Comparison of ENCODE assay signal across 22 cellular contexts in genomic region chr12:113136990-113137511, GRCh38. TPM values are rescaled to one million over a fixed set of nuclear protein-coding genes. Genes with fewer than 3 reads are reported as not detected.
A peak's percentile ranks its signal among the peaks of the same experiment; 100 is the strongest.
DNase-seq lines count a peak whose midpoint lies in the region; ATAC-seq, FAIRE-seq and TF ChIP-seq lines count a peak whose summit lies in the region.
"Had no signal": no experiment of that assay in that cellular context is flagged by ENCODE, and none has a peak within 500 bp of the region (broad histone marks: within the 10 kb centered on the region; RNA-seq: fewer than 3 reads in every experiment).

No MANE protein-coding gene starts in this region.

- no peaks in the 10 kb centered on the region for H3K27me3 Mint-ChIP-seq in activated naive CD4-positive, alpha-beta T cell treated with anti-CD3 and anti-CD28 coated beads, Interleukin-2, amount 50 U/mL, for 24 hours
- peaks cover 26% of the 10 kb centered on the region for H3K27me3 Mint-ChIP-seq in WTC11 (ENCODE audit: low read depth)
- peaks cover 45% of the 10 kb centered on the region for H3K27me3 Mint-ChIP-seq in progenitor cell of endocrine pancreas

- peak overlapping the region; percentile 84 for H3K4me3 Mint-ChIP-seq in activated naive CD4-positive, alpha-beta T cell treated with anti-CD3 and anti-CD28 coated beads, Interleukin-2, amount 50 U/mL, for 24 hours
- H3K4me3 Mint-ChIP-seq in WTC11 (peak overlapping the region; percentile 74; the same call in 1 of the 2 replicates), progenitor cell of endocrine pancreas (ENCODE audit: low read depth) (no peak overlapping the region)
- H3K4me3 Mint-ChIP-seq: activated T-helper 1 cell treated with anti-CD3 and anti-CD28 coated beads, Interleukin-12 subunit alpha, Interleukin-12 subunit beta, Interleukin-2, Interleukin-4 antibody, amounts not matched to agents 30 ng/mL and 10 ng/mL and 1 ng/mL, durations not matched to agents 14 hours and 24 hours and 36 hours had no signal

- POLR2A ChIA-PET in WTC11 (lab: Charles Lee), result no interaction called here
- POLR2A ChIA-PET in HepG2 (lab: Yijun Ruan, JAX), result no interaction called here

- no peaks in the 10 kb centered on the region for H3K9me3 Mint-ChIP-seq in activated naive CD4-positive, alpha-beta T cell treated with anti-CD3 and anti-CD28 coated beads, Interleukin-2, amount 50 U/mL, for 24 hours
- H3K9me3 Mint-ChIP-seq in activated naive CD4-positive, alpha-beta T cell treated with anti-CD3 and anti-CD28 coated beads, Interleukin-2, amount 50 U/mL, for 72 hours, result no peaks in the 10 kb centered on the region
- H3K9me3 Mint-ChIP-seq in WTC11 (no peaks in the 10 kb centered on the region), progenitor cell of endocrine pancreas (ENCODE audit: low read depth) (no peaks in the 10 kb centered on the region)
- H3K9me3 Mint-ChIP-seq: activated CD4-positive, alpha-beta T cell treated with anti-CD3 and anti-CD28 coated beads, Interleukin-2, amount 10 ng/mL, durations not matched to agents 7 days and 5 days; activated T-helper 1 cell treated with anti-CD3 and anti-CD28 coated beads, Interleukin-12 subunit alpha, Interleukin-12 subunit beta, Interleukin-2, Interleukin-4 antibody, amounts not matched to agents 30 ng/mL and 10 ng/mL and 1 ng/mL, durations not matched to agents 14 hours and 24 hours and 36 hours had no signal

- no peak for FAIRE-seq in HepG2 (lab: Jason Lieb, UNC)
- FAIRE-seq: endothelial cell of umbilical vein had no signal

- WGBS in HepG2 (ENCODE audit: low lambda C conversion rate), result 30% methylated on average over 6 of the region's 6 CpGs
- 72 to 87% methylated on average over 6 of the region's 6 CpGs for WGBS in thyroid gland, 2 donors

- no TSS peak for BruUV-seq in HepG2 (replicated peaks; lab: Mats Ljungman, UMichigan)

- no peak overlapping the region for H3K27ac ChIP-seq in HepG2 (ENCODE audit: extremely low read length, insufficient read depth, low read length)
- H3K27ac ChIP-seq in thyroid gland, result peak overlapping the region; percentile 60 to 83 (median 80)
- H3K27ac ChIP-seq: gastroesophageal sphincter, KMS-11, neutrophil, SJCRH30 had no signal

- H4K20me1 ChIP-seq in HepG2 (ENCODE audit: insufficient read depth, low read length), result no peaks in the 10 kb centered on the region

- H3K79me2 ChIP-seq in HepG2 (ENCODE audit: insufficient read depth, low read length), result no peaks in the 10 kb centered on the region

- no peak for DNase-seq in activated naive CD4-positive, alpha-beta T cell treated with anti-CD3 and anti-CD28 coated beads, Interleukin-2, amount 50 U/mL, for 72 hours (ENCODE audit: low spot score in 2 of 2)
- DNase-seq in WTC11 (ENCODE audit: low spot score) (no peak), HepG2 (ENCODE audit: low spot score) (no peak), thyroid gland (peak in 1 of 2 donors; percentile 51), progenitor cell of endocrine pancreas (ENCODE audit: low spot score, unreplicated experiment) (no peak), H4 (ENCODE audit: low spot score) (no peak)
- DNase-seq: activated CD4-positive, alpha-beta T cell treated with anti-CD3 and anti-CD28 coated beads, Interleukin-2, amount 10 ng/mL, durations not matched to agents 7 days and 5 days; cerebellar nuclear complex; mammary epithelial cell; NCI-H1417 treated with DMSO at 0.1 percent for 48 hours; NK-92 treated with Interleukin-12 subunit alpha and Interleukin-12 subunit beta, amount 100 ng/mL, for 24 hours; SJCRH30; stimulated activated CD4-positive, alpha-beta T cell treated with anti-CD3 and anti-CD28 coated beads, Interleukin-2, amount 100 ng/mL, for 48 hours had no signal

- CTCF ChIA-PET in WTC11 (lab: Charles Lee) (interaction anchor here (0.6 to 8.4 kb wide), 6 partner anchors 8 to 144 kb away, joined by 3 to 181 read pairs (median 12); partner anchors contain the start of gene CFAP73), HepG2 (lab: Yijun Ruan, JAX; ENCODE audit: low intra/inter-chr PET ratio, low total read pairs) (no interaction called here)

- H3K27me3 ChIP-seq in HepG2 (ENCODE audit: control insufficient read depth in 1 of 2, insufficient read depth in 2 of 2, low read length in 2 of 2), result peaks cover 1 to 2% of the 10 kb centered on the region in 2 experiments; a peak in 2 of 5 replicates
- no peaks in the 10 kb centered on the region for H3K27me3 ChIP-seq in thyroid gland

- no peak overlapping the region for H2AFZ ChIP-seq in HepG2 (ENCODE audit: low read length)

- H3K4me2 ChIP-seq in HepG2 (ENCODE audit: low read depth, low read length), result no peak overlapping the region
- H3K4me2 ChIP-seq: KMS-11 had no signal

- peaks cover 10% of the 10 kb centered on the region for H3K4me1 Mint-ChIP-seq in activated naive CD4-positive, alpha-beta T cell treated with anti-CD3 and anti-CD28 coated beads, Interleukin-2, amount 50 U/mL, for 24 hours
- H3K4me1 Mint-ChIP-seq in WTC11 (peaks cover 15% of the 10 kb centered on the region), progenitor cell of endocrine pancreas (ENCODE audit: low read depth) (peaks cover 5% of the 10 kb centered on the region)

- in situ Hi-C loops in HepG2 (cut with HindIII; ENCODE audit: extremely low pct_ligation_motif_present, low pct_unique_long_range_greater_than_20kb), result no loop called here

- TF ChIP-seq EP300 in HepG2 (IDR thresholded peaks at IDR 0.05; ENCODE audit: low read depth in 2 of 2, low read length in 2 of 2), result no peak
- no peak for TF ChIP-seq EP300 in HepG2 (CRISPR knock-in tag; IDR thresholded peaks at IDR 0.05; ENCODE audit: borderline replicate concordance)

- H3K36me3 ChIP-seq in HepG2 (replicated peaks in 1 of 2; ENCODE audit: control insufficient read depth in 1 of 2, insufficient read depth in 2 of 2, low read length in 2 of 2) (no peaks in the 10 kb centered on the region), thyroid gland (no peaks in the 10 kb centered on the region)
- H3K36me3 ChIP-seq: gastroesophageal sphincter, neutrophil, SJCRH30 had no signal

- TF ChIP-seq RAD21 in HepG2 (CRISPR knock-in tag; IDR thresholded peaks at IDR 0.05), result no peak

- no peak for TF ChIP-seq POLR2A in HepG2 (IDR thresholded peaks at IDR 0.05; ENCODE audit: insufficient read depth in 1 of 2, low read depth in 2 of 2, low read length in 2 of 2)
- no peak for TF ChIP-seq POLR2A in thyroid gland (IDR thresholded peaks at IDR 0.05)

- H3K4me3 ChIP-seq in HepG2 (replicated peaks in 1 of 3; ENCODE audit: insufficient read depth in 1 of 3, low read depth in 2 of 3, low read length in 3 of 3), result no peak overlapping the region
- no peak overlapping the region for H3K4me3 ChIP-seq in thyroid gland (replicated peaks in 1 of 3)
- H3K4me3 ChIP-seq: gastroesophageal sphincter, SJCRH30 had no signal

- H3K4me1 ChIP-seq in HepG2 (ENCODE audit: insufficient read depth, low read length) (peaks cover 5% of the 10 kb centered on the region), thyroid gland (peaks cover 54 to 64% of the 10 kb centered on the region in 2 donors)

- H3K27ac Mint-ChIP-seq in activated naive CD4-positive, alpha-beta T cell treated with anti-CD3 and anti-CD28 coated beads, Interleukin-2, amount 50 U/mL, for 24 hours, result no peak overlapping the region
- peak overlapping the region in 1 of 2 donors; percentile 82 for H3K27ac Mint-ChIP-seq in activated naive CD4-positive, alpha-beta T cell treated with anti-CD3 and anti-CD28 coated beads, Interleukin-2, amount 50 U/mL, for 72 hours
- H3K27ac Mint-ChIP-seq in WTC11 (no peak overlapping the region), progenitor cell of endocrine pancreas (no peak overlapping the region)
- H3K27ac Mint-ChIP-seq: activated CD4-positive, alpha-beta T cell treated with anti-CD3 and anti-CD28 coated beads, Interleukin-2, amount 10 ng/mL, durations not matched to agents 7 days and 5 days; activated T-helper 1 cell treated with anti-CD3 and anti-CD28 coated beads, Interleukin-12 subunit alpha, Interleukin-12 subunit beta, Interleukin-2, Interleukin-4 antibody, amounts not matched to agents 30 ng/mL and 10 ng/mL and 1 ng/mL, durations not matched to agents 14 hours and 24 hours and 36 hours had no signal

- H3K9me3 ChIP-seq in HepG2 (ENCODE audit: low read length) (no peaks in the 10 kb centered on the region), thyroid gland (no peaks in the 10 kb centered on the region)
- H3K9me3 ChIP-seq: gastroesophageal sphincter, neutrophil, SJCRH30 had no signal

- ATAC-seq in activated naive CD4-positive, alpha-beta T cell treated with anti-CD3 and anti-CD28 coated beads, Interleukin-2, amount 50 U/mL, for 72 hours, result no peak
- ATAC-seq in WTC11 (no peak), HepG2 (no peak), HG03095 (IDR thresholded peaks at IDR 0.05; ENCODE audit: unreplicated experiment) (no peak)
- ATAC-seq: gastroesophageal sphincter, sciatic nerve had no signal

- TF ChIP-seq CTCF in WTC11 (IDR thresholded peaks at IDR 0.05) (no peak), HepG2 (CRISPR knock-in tag; IDR thresholded peaks at IDR 0.05) (no peak), thyroid gland (IDR thresholded peaks at IDR 0.05) (no peak), progenitor cell of endocrine pancreas (IDR thresholded peaks at IDR 0.05; ENCODE audit: unreplicated experiment) (no peak)

- no peak overlapping the region for H3K9ac ChIP-seq in HepG2 (ENCODE audit: insufficient read depth, low read depth, low read length)
- H3K9ac ChIP-seq: KMS-11 had no signal

- intact Hi-C loops in HepG2 (cut with micrococcal nuclease; ENCODE audit: unreplicated experiment), result no loop called here
- intact Hi-C loops in thyroid gland (cut with DNase I), result no loop called here

- H3K36me3 Mint-ChIP-seq in activated naive CD4-positive, alpha-beta T cell treated with anti-CD3 and anti-CD28 coated beads, Interleukin-2, amount 50 U/mL, for 24 hours, result no peaks in the 10 kb centered on the region
- H3K36me3 Mint-ChIP-seq in activated naive CD4-positive, alpha-beta T cell treated with anti-CD3 and anti-CD28 coated beads, Interleukin-2, amount 50 U/mL, for 72 hours, result no peaks in the 10 kb centered on the region
- H3K36me3 Mint-ChIP-seq in WTC11 (no peaks in the 10 kb centered on the region), progenitor cell of endocrine pancreas (ENCODE audit: insufficient read depth) (no peaks in the 10 kb centered on the region)

RNA-seq across cellular contexts. Expression of gene RASAL1, which starts 1.5 kb away (rescaled TPM):
- total RNA-seq in activated naive CD4-positive, alpha-beta T cell treated with anti-CD3 and anti-CD28 coated beads, Interleukin-2, amount 50 U/mL, for 72 hours, result 10 to 100 TPM in 1 of 2 donors, 1 to 10 TPM in 1; 9.8 to 15.1 TPM
- total RNA-seq in WTC11 (2021), result 6.9 to 8.1 TPM (median 8.0 TPM) in 3 replicates
- not detected in 2 replicates for total RNA-seq in HepG2 (2016; rRNA removed; fragmentation: Illumina TruSeq; extraction: Trizol)
- 0.18 TPM in 1 of 2 replicates, not detected in the other for total RNA-seq in HepG2 (2016; cell fraction: cytosol; rRNA removed; fragmentation: Illumina TruSeq; extraction: Trizol; ENCODE audit: low read depth)
- not detected in 2 replicates for total RNA-seq in HepG2 (2016; cell fraction: insoluble cytoplasmic fraction; rRNA removed; fragmentation: Illumina TruSeq; extraction: Trizol)
- total RNA-seq in HepG2 (2016; cell fraction: membrane; rRNA removed; fragmentation: Illumina TruSeq; extraction: Trizol), result not detected in 2 replicates
- not detected in 2 replicates for total RNA-seq in HepG2 (2016; cell fraction: nucleus; rRNA removed; fragmentation: Illumina TruSeq; extraction: Trizol)
- polyA plus RNA-seq in HepG2 (2011; rRNA removed), result not detected in 2 replicates
- not detected in 2 replicates for polyA plus RNA-seq in HepG2 (2011; cell fraction: cytosol; rRNA removed)
- polyA plus RNA-seq in HepG2 (2011; cell fraction: nucleus; rRNA removed), result 0.07 and 0.31 TPM in 2 replicates
- not detected in 2 replicates for polyA plus RNA-seq in HepG2 (2012)
- polyA plus RNA-seq in HepG2 (2016; cell fraction: cytosol; fragmentation: Illumina TruSeq; extraction: Trizol; ENCODE audit: low read depth), result 0.12 TPM in 1 of 2 replicates, not detected in the other
- polyA plus RNA-seq in HepG2 (2016; cell fraction: insoluble cytoplasmic fraction; fragmentation: Illumina TruSeq; extraction: Trizol; ENCODE audit: low read depth), result not detected in 2 replicates
- polyA plus RNA-seq in HepG2 (2016; cell fraction: membrane; fragmentation: Illumina TruSeq; extraction: Trizol; ENCODE audit: low read depth), result not detected in 2 replicates
- polyA plus RNA-seq in HepG2 (2016; cell fraction: nucleus; fragmentation: Illumina TruSeq; extraction: Trizol; ENCODE audit: insufficient read depth, low read depth), result 0.72 TPM in 1 of 2 replicates, not detected in the other
- polyA minus RNA-seq in HepG2 (2011; rRNA and poly(A)+ RNA removed; ENCODE audit: low replicate concordance), result 0.30 TPM in 1 of 2 replicates, not detected in the other
- polyA minus RNA-seq in HepG2 (2011; cell fraction: cytosol; rRNA and poly(A)+ RNA removed), result not detected in 2 replicates
- not detected in 2 replicates for polyA minus RNA-seq in HepG2 (2011; cell fraction: nucleus; rRNA and poly(A)+ RNA removed)
- 10 to 100 TPM; 27.3 to 52.9 (median 45.1) TPM for total RNA-seq in thyroid gland
- 0.36 and 0.46 TPM in 2 replicates for total RNA-seq in progenitor cell of endocrine pancreas
- total RNA-seq in H4 (2014; rRNA removed; shearing (Covaris generic)), result 0.08 TPM in 1 of 2 replicates, not detected in the other
- total RNA-seq: endothelial cell of umbilical vein, SJCRH30 had no signal
- polyA plus RNA-seq: endothelial cell of umbilical vein had no signal

RNA-seq across cellular contexts. Expression of gene CFAP73, which starts 12.5 kb away (rescaled TPM):
- total RNA-seq in activated naive CD4-positive, alpha-beta T cell treated with anti-CD3 and anti-CD28 coated beads, Interleukin-2, amount 50 U/mL, for 72 hours, result under 1 TPM; 0.45 to 0.98 TPM
- total RNA-seq in WTC11 (2021) (0.30 to 0.94 TPM (median 0.37 TPM) in 3 replicates), HepG2 (2016; rRNA removed; fragmentation: Illumina TruSeq; extraction: Trizol) (not detected in 2 replicates), thyroid gland (under 1 TPM in 1 of 4 donors, not detected in 3; 0.56 TPM), progenitor cell of endocrine pancreas (not detected in 2 replicates)
- total RNA-seq in HepG2 (2016; cell fraction: cytosol; rRNA removed; fragmentation: Illumina TruSeq; extraction: Trizol; ENCODE audit: low read depth), result not detected in 2 replicates
- total RNA-seq in HepG2 (2016; cell fraction: insoluble cytoplasmic fraction; rRNA removed; fragmentation: Illumina TruSeq; extraction: Trizol), result not detected in 2 replicates
- not detected in 2 replicates for total RNA-seq in HepG2 (2016; cell fraction: membrane; rRNA removed; fragmentation: Illumina TruSeq; extraction: Trizol)
- not detected in 2 replicates for total RNA-seq in HepG2 (2016; cell fraction: nucleus; rRNA removed; fragmentation: Illumina TruSeq; extraction: Trizol)
- not detected in 2 replicates for polyA plus RNA-seq in HepG2 (2011; rRNA removed)
- not detected in 2 replicates for polyA plus RNA-seq in HepG2 (2011; cell fraction: cytosol; rRNA removed)
- polyA plus RNA-seq in HepG2 (2011; cell fraction: nucleus; rRNA removed), result not detected in 2 replicates
- polyA plus RNA-seq in HepG2 (2012), result not detected in 2 replicates
- polyA plus RNA-seq in HepG2 (2016; cell fraction: cytosol; fragmentation: Illumina TruSeq; extraction: Trizol; ENCODE audit: low read depth), result not detected in 2 replicates
- polyA plus RNA-seq in HepG2 (2016; cell fraction: insoluble cytoplasmic fraction; fragmentation: Illumina TruSeq; extraction: Trizol; ENCODE audit: low read depth), result not detected in 2 replicates
- not detected in 2 replicates for polyA plus RNA-seq in HepG2 (2016; cell fraction: membrane; fragmentation: Illumina TruSeq; extraction: Trizol; ENCODE audit: low read depth)
- polyA plus RNA-seq in HepG2 (2016; cell fraction: nucleus; fragmentation: Illumina TruSeq; extraction: Trizol; ENCODE audit: insufficient read depth, low read depth), result not detected in 2 replicates
- polyA minus RNA-seq in HepG2 (2011; rRNA and poly(A)+ RNA removed; ENCODE audit: low replicate concordance), result not detected in 2 replicates
- not detected in 2 replicates for polyA minus RNA-seq in HepG2 (2011; cell fraction: cytosol; rRNA and poly(A)+ RNA removed)
- polyA minus RNA-seq in HepG2 (2011; cell fraction: nucleus; rRNA and poly(A)+ RNA removed), result not detected in 2 replicates
- total RNA-seq in H4 (2014; rRNA removed; shearing (Covaris generic)), result not detected in 2 replicates
- total RNA-seq: endothelial cell of umbilical vein, gastroesophageal sphincter, mammary epithelial cell, SJCRH30, ureter had no signal
- polyA plus RNA-seq: endothelial cell of umbilical vein, mammary epithelial cell had no signal

RNA-seq across cellular contexts. Expression of gene DDX54, which starts 48.2 kb away (rescaled TPM):
- 10 to 100 TPM; 77.3 to 96.2 TPM for total RNA-seq in activated naive CD4-positive, alpha-beta T cell treated with anti-CD3 and anti-CD28 coated beads, Interleukin-2, amount 50 U/mL, for 72 hours
- total RNA-seq in WTC11 (2021) (120 to 151 TPM (median 123 TPM) in 3 replicates), HepG2 (2016; rRNA removed; fragmentation: Illumina TruSeq; extraction: Trizol) (45.1 and 59.7 TPM in 2 replicates), thyroid gland (10 to 100 TPM; 59.9 to 79.3 (median 68.8) TPM), progenitor cell of endocrine pancreas (61.5 and 66.1 TPM in 2 replicates)
- 5.0 and 6.8 TPM in 2 replicates for total RNA-seq in HepG2 (2016; cell fraction: cytosol; rRNA removed; fragmentation: Illumina TruSeq; extraction: Trizol; ENCODE audit: low read depth)
- 44.2 and 60.5 TPM in 2 replicates for total RNA-seq in HepG2 (2016; cell fraction: insoluble cytoplasmic fraction; rRNA removed; fragmentation: Illumina TruSeq; extraction: Trizol)
- total RNA-seq in HepG2 (2016; cell fraction: membrane; rRNA removed; fragmentation: Illumina TruSeq; extraction: Trizol), result 15.7 and 17.4 TPM in 2 replicates
- total RNA-seq in HepG2 (2016; cell fraction: nucleus; rRNA removed; fragmentation: Illumina TruSeq; extraction: Trizol), result 30.5 and 38.6 TPM in 2 replicates
- polyA plus RNA-seq in HepG2 (2011; rRNA removed), result 51.3 and 61.1 TPM in 2 replicates
- 33.9 and 54.0 TPM in 2 replicates for polyA plus RNA-seq in HepG2 (2011; cell fraction: cytosol; rRNA removed)
- 56.0 and 66.1 TPM in 2 replicates for polyA plus RNA-seq in HepG2 (2011; cell fraction: nucleus; rRNA removed)
- 29.2 and 33.1 TPM in 2 replicates for polyA plus RNA-seq in HepG2 (2012)
- polyA plus RNA-seq in HepG2 (2016; cell fraction: cytosol; fragmentation: Illumina TruSeq; extraction: Trizol; ENCODE audit: low read depth), result 4.2 and 4.5 TPM in 2 replicates
- 61.6 and 69.4 TPM in 2 replicates for polyA plus RNA-seq in HepG2 (2016; cell fraction: insoluble cytoplasmic fraction; fragmentation: Illumina TruSeq; extraction: Trizol; ENCODE audit: low read depth)
- polyA plus RNA-seq in HepG2 (2016; cell fraction: membrane; fragmentation: Illumina TruSeq; extraction: Trizol; ENCODE audit: low read depth), result 8.9 and 13.8 TPM in 2 replicates
- 93.7 and 96.2 TPM in 2 replicates for polyA plus RNA-seq in HepG2 (2016; cell fraction: nucleus; fragmentation: Illumina TruSeq; extraction: Trizol; ENCODE audit: insufficient read depth, low read depth)
- 67.7 and 93.0 TPM in 2 replicates for polyA minus RNA-seq in HepG2 (2011; rRNA and poly(A)+ RNA removed; ENCODE audit: low replicate concordance)
- polyA minus RNA-seq in HepG2 (2011; cell fraction: cytosol; rRNA and poly(A)+ RNA removed), result 23.5 and 27.4 TPM in 2 replicates
- polyA minus RNA-seq in HepG2 (2011; cell fraction: nucleus; rRNA and poly(A)+ RNA removed), result 26.4 and 35.3 TPM in 2 replicates
- total RNA-seq in H4 (2014; rRNA removed; shearing (Covaris generic)), result 24.4 and 45.0 TPM in 2 replicates

RNA-seq across cellular contexts. Expression of gene RITA1, which starts 48.5 kb away (rescaled TPM):
- total RNA-seq in activated naive CD4-positive, alpha-beta T cell treated with anti-CD3 and anti-CD28 coated beads, Interleukin-2, amount 50 U/mL, for 72 hours, result 10 to 100 TPM; 15.8 to 26.3 TPM
- total RNA-seq in WTC11 (2021) (26.4 to 29.3 TPM (median 27.1 TPM) in 3 replicates), HepG2 (2016; rRNA removed; fragmentation: Illumina TruSeq; extraction: Trizol) (28.1 and 28.9 TPM in 2 replicates), thyroid gland (10 to 100 TPM; 26.6 to 39.6 (median 32.8) TPM), progenitor cell of endocrine pancreas (15.6 and 16.2 TPM in 2 replicates)
- total RNA-seq in HepG2 (2016; cell fraction: cytosol; rRNA removed; fragmentation: Illumina TruSeq; extraction: Trizol; ENCODE audit: low read depth), result 34.7 and 44.4 TPM in 2 replicates
- total RNA-seq in HepG2 (2016; cell fraction: insoluble cytoplasmic fraction; rRNA removed; fragmentation: Illumina TruSeq; extraction: Trizol), result 25.7 and 31.1 TPM in 2 replicates
- total RNA-seq in HepG2 (2016; cell fraction: membrane; rRNA removed; fragmentation: Illumina TruSeq; extraction: Trizol), result 58.4 and 67.9 TPM in 2 replicates
- 16.2 and 17.8 TPM in 2 replicates for total RNA-seq in HepG2 (2016; cell fraction: nucleus; rRNA removed; fragmentation: Illumina TruSeq; extraction: Trizol)
- polyA plus RNA-seq in HepG2 (2011; rRNA removed), result 12.4 and 14.3 TPM in 2 replicates
- 13.8 and 16.3 TPM in 2 replicates for polyA plus RNA-seq in HepG2 (2011; cell fraction: cytosol; rRNA removed)
- polyA plus RNA-seq in HepG2 (2011; cell fraction: nucleus; rRNA removed), result 8.9 and 10.1 TPM in 2 replicates
- polyA plus RNA-seq in HepG2 (2012), result 8.6 and 10.6 TPM in 2 replicates
- polyA plus RNA-seq in HepG2 (2016; cell fraction: cytosol; fragmentation: Illumina TruSeq; extraction: Trizol; ENCODE audit: low read depth), result 48.9 and 64.2 TPM in 2 replicates
- polyA plus RNA-seq in HepG2 (2016; cell fraction: insoluble cytoplasmic fraction; fragmentation: Illumina TruSeq; extraction: Trizol; ENCODE audit: low read depth), result 35.7 and 37.7 TPM in 2 replicates
- polyA plus RNA-seq in HepG2 (2016; cell fraction: membrane; fragmentation: Illumina TruSeq; extraction: Trizol; ENCODE audit: low read depth), result 64.3 and 73.8 TPM in 2 replicates
- 21.0 and 24.3 TPM in 2 replicates for polyA plus RNA-seq in HepG2 (2016; cell fraction: nucleus; fragmentation: Illumina TruSeq; extraction: Trizol; ENCODE audit: insufficient read depth, low read depth)
- polyA minus RNA-seq in HepG2 (2011; rRNA and poly(A)+ RNA removed; ENCODE audit: low replicate concordance), result 12.2 and 25.5 TPM in 2 replicates
- 6.2 and 7.6 TPM in 2 replicates for polyA minus RNA-seq in HepG2 (2011; cell fraction: cytosol; rRNA and poly(A)+ RNA removed)
- polyA minus RNA-seq in HepG2 (2011; cell fraction: nucleus; rRNA and poly(A)+ RNA removed), result 11.1 and 14.5 TPM in 2 replicates
- total RNA-seq in H4 (2014; rRNA removed; shearing (Covaris generic)), result 17.9 and 20.8 TPM in 2 replicates
